Comparison of ENCODE assay signal across 18 cellular contexts in the genomic region with DNA sequence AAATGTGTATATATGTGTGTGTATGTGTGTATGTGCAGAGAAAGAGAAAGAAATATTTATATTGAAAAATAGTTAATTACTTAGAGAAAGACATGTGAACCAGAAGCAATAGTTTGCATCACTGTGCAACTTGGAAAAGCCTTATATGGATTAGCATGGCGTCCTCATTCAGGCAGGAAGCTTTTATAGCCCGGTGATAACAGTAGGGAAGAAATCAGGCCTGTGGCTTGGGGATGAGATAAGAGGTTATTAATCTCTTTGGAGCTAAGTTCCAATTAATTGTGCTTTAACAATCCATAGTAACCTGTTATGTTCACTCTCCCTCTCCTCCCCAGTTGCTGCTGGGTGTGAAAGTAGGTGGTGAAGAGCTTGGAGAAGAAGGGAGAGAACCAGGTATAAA.
"Had no signal": no experiment of that assay in that cellular context is flagged by ENCODE, and none has a peak within 500 bp of the region (broad histone marks: within the 10 kb centered on the region; RNA-seq: fewer than 3 reads in every experiment).

No MANE protein-coding gene starts in this region.

- H3K27ac Mint-ChIP-seq: dendritic cell treated with granulocyte-macrophage colony-stimulating factor and Interleukin-4, amounts not matched to agents 40 ng/mL and 50 ng/mL, for 4 days; mesothelial cell of epicardium had no signal

- DNase-seq: colonic mucosa; cortex of kidney; effector CD8-positive, alpha-beta T cell; foreskin fibroblast; foreskin melanocyte; gastrocnemius medialis; glutamatergic neuron; head of caudate nucleus; heart right ventricle; hippocampal formation; left cardiac atrium; left ventricle myocardium superior; lower lobe of right lung; mucosa of descending colon had no signal

- H3K9me3 Mint-ChIP-seq: dendritic cell treated with granulocyte-macrophage colony-stimulating factor and Interleukin-4, amounts not matched to agents 40 ng/mL and 50 ng/mL, for 4 days had no signal

- H3K4me3 Mint-ChIP-seq: dendritic cell treated with granulocyte-macrophage colony-stimulating factor and Interleukin-4, amounts not matched to agents 40 ng/mL and 50 ng/mL, for 4 days; mesothelial cell of epicardium had no signal

- H3K27me3 ChIP-seq: colonic mucosa, esophagus muscularis mucosa, gastrocnemius medialis, heart right ventricle, left lung had no signal

- H3K4me3 ChIP-seq: colonic mucosa, esophagus muscularis mucosa, gastrocnemius medialis, heart right ventricle, left lung, lower lobe of right lung, mucosa of descending colon had no signal

- H3K36me3 ChIP-seq: colonic mucosa, esophagus muscularis mucosa, gastrocnemius medialis, heart right ventricle, left lung, lower lobe of right lung had no signal

- H3K27ac ChIP-seq: colonic mucosa, esophagus muscularis mucosa, gastrocnemius medialis, heart right ventricle, left lung, lower lobe of right lung had no signal

- H3K9me3 ChIP-seq: colonic mucosa, esophagus muscularis mucosa, gastrocnemius medialis, left lung, lower lobe of right lung, mucosa of descending colon had no signal

- H3K4me1 ChIP-seq: colonic mucosa, esophagus muscularis mucosa, gastrocnemius medialis had no signal

- ATAC-seq: gastrocnemius medialis, heart right ventricle, left cardiac atrium, left lung, left ventricle myocardium superior, lower lobe of right lung, mucosa of descending colon had no signal
